ENCODE assay signal across 14 cellular contexts in genomic region chr7:149633976-149634945, GRCh38.
"Had no signal": no experiment of that assay in that cellular context is flagged by ENCODE, and none has a peak within 500 bp of the region (broad histone marks: within the 10 kb centered on the region; RNA-seq: fewer than 3 reads in every experiment).

No MANE protein-coding gene starts in this region.

- H3K27ac ChIP-seq: colonic mucosa, foreskin keratinocyte, hepatocyte, neutrophil, uterus had no signal

- H2AFZ ChIP-seq: hepatocyte had no signal

- H3K4me3 ChIP-seq: colonic mucosa, hepatocyte, smooth muscle cell, uterus had no signal

- DNase-seq: colonic mucosa; effector CD4-positive, alpha-beta T cell; erythroblast; foreskin keratinocyte; left colon; naive B cell; right cardiac atrium; stimulated activated CD4-positive, alpha-beta T cell treated with anti-CD3 and anti-CD28 coated beads, Interleukin-2, amount 100 ng/mL, for 48 hours; stimulated activated naive CD4-positive, alpha-beta T cell treated with Interleukin-2 at 50 U/mL for 16 hours; uterus had no signal

- ATAC-seq: foreskin keratinocyte, left colon, right cardiac atrium had no signal

- H3K4me1 ChIP-seq: colonic mucosa, foreskin keratinocyte, uterus had no signal

- H3K79me2 ChIP-seq: hepatocyte had no signal

- FAIRE-seq: endothelial cell of umbilical vein had no signal

- H3K27me3 ChIP-seq: colonic mucosa, uterus had no signal

- H3K9me3 ChIP-seq: colonic mucosa, neutrophil, uterus had no signal

- H3K4me2 ChIP-seq: hepatocyte, smooth muscle cell had no signal

- H3K36me3 ChIP-seq: colonic mucosa, neutrophil, uterus had no signal
